In the genomic region with DNA sequence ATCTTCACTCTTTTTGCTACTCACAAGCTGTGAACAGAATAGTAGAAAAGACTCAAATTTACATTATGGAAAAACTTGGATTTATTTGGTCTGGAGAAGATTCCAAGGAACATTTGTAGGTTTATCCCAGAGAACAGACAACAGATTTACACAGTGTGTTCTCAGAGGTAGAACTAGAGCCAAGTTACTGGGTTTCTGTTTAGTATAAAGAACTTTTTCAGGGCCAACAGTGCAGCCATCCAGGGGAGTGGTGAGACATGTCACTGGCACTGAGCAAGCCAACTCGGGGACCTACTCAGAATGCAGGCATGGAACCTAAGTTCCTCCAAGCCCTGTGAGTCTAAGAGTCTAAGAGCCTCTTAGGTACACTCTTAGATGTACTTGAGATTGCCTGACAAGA, we compare ENCODE assay signal across 33 cellular contexts.
"Had no signal": no experiment of that assay in that cellular context is flagged by ENCODE, and none has a peak within 500 bp of the region (broad histone marks: within the 10 kb centered on the region; RNA-seq: fewer than 3 reads in every experiment).

No MANE protein-coding gene starts in this region.

- H3K27ac ChIP-seq: adrenal gland, ascending aorta, body of pancreas, brain microvascular endothelial cell, breast epithelium, cardiac muscle cell had no signal

- H3K36me3 ChIP-seq: adrenal gland, ascending aorta, brain microvascular endothelial cell, breast epithelium, cardiac muscle cell had no signal

- H3K4me1 ChIP-seq: adrenal gland, ascending aorta, body of pancreas, breast epithelium had no signal

- H3K9me3 ChIP-seq: adrenal gland, ascending aorta, body of pancreas, breast epithelium had no signal

- ATAC-seq: activated naive CD4-positive, alpha-beta T cell treated with anti-CD3 and anti-CD28 coated beads, Interleukin-2, amount 50 U/mL, for 72 hours; activated naive CD8-positive, alpha-beta T cell treated with anti-CD3 and anti-CD28 coated beads, Interleukin-2, amount 50 U/mL, for 24 hours; activated T-cell treated with anti-CD3 and anti-CD28 coated beads, Interleukin-2, amount 50 U/mL, for 4 hours; activated T-cell treated with anti-CD3 and anti-CD28 coated beads, Interleukin-2, amount 50 U/mL, for 72 hours; activated T-helper 17 cell treated with anti-CD3 and anti-CD28 coated beads, Interleukin-2, amount 50 U/mL, for 72 hours; body of pancreas had no signal

- H3K27me3 ChIP-seq: adrenal gland, ascending aorta, body of pancreas, brain microvascular endothelial cell, breast epithelium had no signal

- DNase-seq: activated effector memory CD4-positive, alpha-beta T cell treated with anti-CD3 and anti-CD28 coated beads, Interleukin-2, amount 50 U/mL, for 16 hours; activated effector memory CD4-positive, alpha-beta T cell treated with Interleukin-2 at 50 U/mL for 16 hours; activated gamma-delta T cell; activated gamma-delta T cell treated with Interleukin-2 at 50 U/mL for 16 hours; activated naive CD4-positive, alpha-beta T cell; activated naive CD4-positive, alpha-beta T cell treated with anti-CD3 and anti-CD28 coated beads for 36 hours; activated naive CD4-positive, alpha-beta T cell treated with anti-CD3 and anti-CD28 coated beads, Interleukin-2, amount 10 ng/mL, durations not matched to agents 7 days and 5 days; activated naive CD4-positive, alpha-beta T cell treated with anti-CD3 and anti-CD28 coated beads, Interleukin-2, amount 50 U/mL, for 16 hours; activated naive CD4-positive, alpha-beta T cell treated with Interleukin-2 at 50 U/mL for 16 hours; activated naive CD8-positive, alpha-beta T cell treated with anti-CD3 and anti-CD28 coated beads for 36 hours; activated naive CD8-positive, alpha-beta T cell treated with anti-CD3 and anti-CD28 coated beads, Interleukin-2, amount 10 ng/mL, durations not matched to agents 7 days and 5 days; activated naive CD8-positive, alpha-beta T cell treated with anti-CD3 and anti-CD28 coated beads, Interleukin-2, amount 50 U/mL, for 24 hours; activated T-cell treated with anti-CD3 and anti-CD28 coated beads for 4 hours; activated T-cell treated with anti-CD3 and anti-CD28 coated beads, Interleukin-2, amount 50 U/mL, for 1 hour; activated T-cell treated with anti-CD3 and anti-CD28 coated beads, Interleukin-2, amount 50 U/mL, for 24 hours; activated T-cell treated with anti-CD3 and anti-CD28 coated beads, Interleukin-2, amount 50 U/mL, for 4 hours; activated T-cell treated with anti-CD3 and anti-CD28 coated beads, Interleukin-2, amount 50 U/mL, for 48 hours; activated T-cell treated with anti-CD3 and anti-CD28 coated beads, Interleukin-2, amount 50 U/mL, for 72 hours; adrenal gland; amniotic stem cell; amygdala; anterior cingulate cortex; aorta; body of pancreas; brain microvascular endothelial cell; caudate nucleus; central memory CD4-positive, alpha-beta T cell; cerebellar nuclear complex had no signal

- H3K4me3 ChIP-seq: adrenal gland, ascending aorta, body of pancreas, breast epithelium, cardiac muscle cell had no signal
